Comparison of ENCODE assay signal across 1 cellular context in the genomic region with DNA sequence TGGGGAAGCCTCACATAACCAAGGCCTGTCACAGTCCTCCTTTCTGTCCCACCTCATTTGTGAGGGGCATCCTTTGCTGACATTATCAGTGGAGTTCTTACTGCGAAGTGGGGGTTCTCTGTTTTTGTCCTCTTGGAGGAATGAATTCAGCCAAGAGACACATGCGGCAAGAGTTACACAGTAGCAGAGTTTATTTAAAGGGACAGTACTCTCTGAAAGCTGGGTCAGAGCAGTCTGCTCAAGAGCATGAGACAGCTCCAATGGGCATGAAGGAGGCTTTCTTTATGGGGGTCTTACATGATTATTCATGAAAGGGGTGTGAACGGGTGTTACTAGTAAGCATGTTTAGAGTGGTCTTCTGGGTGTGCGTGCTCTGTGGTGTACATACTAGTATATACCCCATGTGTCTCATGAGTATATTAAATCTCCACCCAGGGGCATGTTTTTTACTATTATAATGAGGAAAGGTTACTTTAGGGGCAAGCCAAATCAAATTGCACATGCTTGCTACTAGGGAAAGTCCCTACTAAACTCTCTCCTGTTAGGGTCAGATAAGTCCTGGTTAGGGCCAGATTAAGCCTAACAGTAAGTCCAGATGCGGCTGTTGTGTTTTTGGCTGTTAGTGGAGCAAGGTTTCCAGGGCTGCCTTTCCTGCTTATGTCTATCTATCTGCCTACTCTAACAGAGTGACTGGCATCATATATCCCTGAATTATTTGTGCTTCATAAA.
TF ChIP-seq lines count a peak whose summit lies in the region.

No MANE protein-coding gene starts in this region.

TF ChIP-seq in K562, 482 proteins besides CTCF, POLR2A, EP300 and RAD21 (continued from another document and continues in another):
- TF ChIP-seq, protein P1, sequence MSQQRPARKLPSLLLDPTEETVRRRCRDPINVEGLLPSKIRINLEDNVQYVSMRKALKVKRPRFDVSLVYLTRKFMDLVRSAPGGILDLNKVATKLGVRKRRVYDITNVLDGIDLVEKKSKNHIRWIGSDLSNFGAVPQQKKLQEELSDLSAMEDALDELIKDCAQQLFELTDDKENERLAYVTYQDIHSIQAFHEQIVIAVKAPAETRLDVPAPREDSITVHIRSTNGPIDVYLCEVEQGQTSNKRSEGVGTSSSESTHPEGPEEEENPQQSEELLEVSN (IDR thresholded peaks at IDR 0.05; ENCODE audit: borderline replicate concordance in 1 of 2, extremely low read depth in 1 of 2, insufficient read depth in 1 of 2, insufficient read length in 1 of 2, low read depth in 1 of 2, low read length in 1 of 2, poor library complexity in 1 of 2, severe bottlenecking in 1 of 2) = no peak
- TF ChIP-seq, protein P2, sequence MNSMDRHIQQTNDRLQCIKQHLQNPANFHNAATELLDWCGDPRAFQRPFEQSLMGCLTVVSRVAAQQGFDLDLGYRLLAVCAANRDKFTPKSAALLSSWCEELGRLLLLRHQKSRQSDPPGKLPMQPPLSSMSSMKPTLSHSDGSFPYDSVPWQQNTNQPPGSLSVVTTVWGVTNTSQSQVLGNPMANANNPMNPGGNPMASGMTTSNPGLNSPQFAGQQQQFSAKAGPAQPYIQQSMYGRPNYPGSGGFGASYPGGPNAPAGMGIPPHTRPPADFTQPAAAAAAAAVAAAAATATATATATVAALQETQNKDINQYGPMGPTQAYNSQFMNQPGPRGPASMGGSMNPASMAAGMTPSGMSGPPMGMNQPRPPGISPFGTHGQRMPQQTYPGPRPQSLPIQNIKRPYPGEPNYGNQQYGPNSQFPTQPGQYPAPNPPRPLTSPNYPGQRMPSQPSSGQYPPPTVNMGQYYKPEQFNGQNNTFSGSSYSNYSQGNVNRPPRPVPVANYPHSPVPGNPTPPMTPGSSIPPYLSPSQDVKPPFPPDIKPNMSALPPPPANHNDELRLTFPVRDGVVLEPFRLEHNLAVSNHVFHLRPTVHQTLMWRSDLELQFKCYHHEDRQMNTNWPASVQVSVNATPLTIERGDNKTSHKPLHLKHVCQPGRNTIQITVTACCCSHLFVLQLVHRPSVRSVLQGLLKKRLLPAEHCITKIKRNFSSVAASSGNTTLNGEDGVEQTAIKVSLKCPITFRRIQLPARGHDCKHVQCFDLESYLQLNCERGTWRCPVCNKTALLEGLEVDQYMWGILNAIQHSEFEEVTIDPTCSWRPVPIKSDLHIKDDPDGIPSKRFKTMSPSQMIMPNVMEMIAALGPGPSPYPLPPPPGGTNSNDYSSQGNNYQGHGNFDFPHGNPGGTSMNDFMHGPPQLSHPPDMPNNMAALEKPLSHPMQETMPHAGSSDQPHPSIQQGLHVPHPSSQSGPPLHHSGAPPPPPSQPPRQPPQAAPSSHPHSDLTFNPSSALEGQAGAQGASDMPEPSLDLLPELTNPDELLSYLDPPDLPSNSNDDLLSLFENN (IDR thresholded peaks at IDR 0.05; ENCODE audit: low read depth in 2 of 2, low read length in 2 of 2) = peak in 1 of 2 experiments; percentile 94; a peak in 2 of 4 replicates
- TF ChIP-seq ZNF551 (CRISPR knock-in tag; IDR thresholded peaks at IDR 0.05) (no peak), BACH1 (tag; IDR thresholded peaks at IDR 0.05) (no peak), EWSR1 (IDR thresholded peaks at IDR 0.05; ENCODE audit: borderline replicate concordance, low read depth, partially characterized antibody) (no peak), RBM14 (IDR thresholded peaks at IDR 0.05; ENCODE audit: borderline replicate concordance, insufficient read depth, low read depth, low read length) (no peak), ERF (CRISPR knock-in tag; IDR thresholded peaks at IDR 0.05) (no peak), MAZ (CRISPR knock-in tag; conservative IDR thresholded peaks at IDR 0.05 in 1 of 2, IDR thresholded peaks at IDR 0.05 in 1 of 2) (no peak), DIDO1 (tag; IDR thresholded peaks at IDR 0.05; ENCODE audit: low read depth) (no peak), TBP (optimal IDR thresholded peaks at IDR 0.05; ENCODE audit: low read depth, low read length) (no peak), STAT5A (IDR thresholded peaks at IDR 0.05; ENCODE audit: borderline replicate concordance, low read length) (peak; percentile 99), GTF2A2 (tag; IDR thresholded peaks at IDR 0.05) (no peak), ZNF764 (CRISPR knock-in tag; IDR thresholded peaks at IDR 0.05; ENCODE audit: low read depth) (no peak), KLF6 (CRISPR knock-in tag; IDR thresholded peaks at IDR 0.05; ENCODE audit: borderline replicate concordance) (no peak), CREBBP (IDR thresholded peaks at IDR 0.05; ENCODE audit: low read depth, low read length) (no peak), HMG20B (CRISPR knock-in tag; IDR thresholded peaks at IDR 0.05) (no peak), NCOA1 (IDR thresholded peaks at IDR 0.05; ENCODE audit: low read depth) (peak; percentile 90; the same call in 1 of the 2 replicates), ZNF121 (CRISPR knock-in tag; conservative IDR thresholded peaks at IDR 0.05) (no peak), MIER1 (IDR thresholded peaks at IDR 0.05; ENCODE audit: low read depth) (no peak), NRF1 (conservative IDR thresholded peaks at IDR 0.05 in 1 of 2, IDR thresholded peaks at IDR 0.05 in 1 of 2) (no peak), ZNF184 (CRISPR knock-in tag; IDR thresholded peaks at IDR 0.05) (no peak), BRF1 (IDR thresholded peaks at IDR 0.05; ENCODE audit: borderline replicate concordance, extremely low read depth, insufficient read length) (no peak), POLR2B (IDR thresholded peaks at IDR 0.05; ENCODE audit: low read depth, partially characterized antibody) (no peak), HMGN3 (IDR thresholded peaks at IDR 0.05; ENCODE audit: borderline replicate concordance, extremely low read depth, insufficient read length, low read depth, low read length) (peak; percentile 53), MYBL2 (IDR thresholded peaks at IDR 0.05; ENCODE audit: low read depth) (no peak), MYBL2 (CRISPR knock-in tag; IDR thresholded peaks at IDR 0.05; ENCODE audit: borderline replicate concordance) (no peak), ZNF311 (CRISPR knock-in tag; IDR thresholded peaks at IDR 0.05) (no peak), DACH1 (IDR thresholded peaks at IDR 0.05; ENCODE audit: partially characterized antibody) (no peak), ARID2 (IDR thresholded peaks at IDR 0.05) (no peak), CBFA2T2 (conservative IDR thresholded peaks at IDR 0.05) (peak; percentile 98), SAP30 (IDR thresholded peaks at IDR 0.05; ENCODE audit: borderline replicate concordance, insufficient read depth, low read depth, low read length, poor library complexity, severe bottlenecking) (no peak), BRD9 (IDR thresholded peaks at IDR 0.05; ENCODE audit: low read depth, partially characterized antibody) (no peak), SMAD3 (CRISPR knock-in tag; conservative IDR thresholded peaks at IDR 0.05) (no peak), HDGF (IDR thresholded peaks at IDR 0.05) (no peak), THRAP3 (IDR thresholded peaks at IDR 0.05; ENCODE audit: borderline replicate concordance) (no peak), ZNF3 (CRISPR knock-in tag; IDR thresholded peaks at IDR 0.05) (no peak)
- TF ChIP-seq, protein P3, sequence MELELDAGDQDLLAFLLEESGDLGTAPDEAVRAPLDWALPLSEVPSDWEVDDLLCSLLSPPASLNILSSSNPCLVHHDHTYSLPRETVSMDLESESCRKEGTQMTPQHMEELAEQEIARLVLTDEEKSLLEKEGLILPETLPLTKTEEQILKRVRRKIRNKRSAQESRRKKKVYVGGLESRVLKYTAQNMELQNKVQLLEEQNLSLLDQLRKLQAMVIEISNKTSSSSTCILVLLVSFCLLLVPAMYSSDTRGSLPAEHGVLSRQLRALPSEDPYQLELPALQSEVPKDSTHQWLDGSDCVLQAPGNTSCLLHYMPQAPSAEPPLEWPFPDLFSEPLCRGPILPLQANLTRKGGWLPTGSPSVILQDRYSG (tag; conservative IDR thresholded peaks at IDR 0.05; ENCODE audit: low read depth) = no peak
- TF ChIP-seq, protein P4, sequence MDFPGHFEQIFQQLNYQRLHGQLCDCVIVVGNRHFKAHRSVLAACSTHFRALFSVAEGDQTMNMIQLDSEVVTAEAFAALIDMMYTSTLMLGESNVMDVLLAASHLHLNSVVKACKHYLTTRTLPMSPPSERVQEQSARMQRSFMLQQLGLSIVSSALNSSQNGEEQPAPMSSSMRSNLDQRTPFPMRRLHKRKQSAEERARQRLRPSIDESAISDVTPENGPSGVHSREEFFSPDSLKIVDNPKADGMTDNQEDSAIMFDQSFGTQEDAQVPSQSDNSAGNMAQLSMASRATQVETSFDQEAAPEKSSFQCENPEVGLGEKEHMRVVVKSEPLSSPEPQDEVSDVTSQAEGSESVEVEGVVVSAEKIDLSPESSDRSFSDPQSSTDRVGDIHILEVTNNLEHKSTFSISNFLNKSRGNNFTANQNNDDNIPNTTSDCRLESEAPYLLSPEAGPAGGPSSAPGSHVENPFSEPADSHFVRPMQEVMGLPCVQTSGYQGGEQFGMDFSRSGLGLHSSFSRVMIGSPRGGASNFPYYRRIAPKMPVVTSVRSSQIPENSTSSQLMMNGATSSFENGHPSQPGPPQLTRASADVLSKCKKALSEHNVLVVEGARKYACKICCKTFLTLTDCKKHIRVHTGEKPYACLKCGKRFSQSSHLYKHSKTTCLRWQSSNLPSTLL (IDR thresholded peaks at IDR 0.05) = no peak
- TF ChIP-seq, protein P5, sequence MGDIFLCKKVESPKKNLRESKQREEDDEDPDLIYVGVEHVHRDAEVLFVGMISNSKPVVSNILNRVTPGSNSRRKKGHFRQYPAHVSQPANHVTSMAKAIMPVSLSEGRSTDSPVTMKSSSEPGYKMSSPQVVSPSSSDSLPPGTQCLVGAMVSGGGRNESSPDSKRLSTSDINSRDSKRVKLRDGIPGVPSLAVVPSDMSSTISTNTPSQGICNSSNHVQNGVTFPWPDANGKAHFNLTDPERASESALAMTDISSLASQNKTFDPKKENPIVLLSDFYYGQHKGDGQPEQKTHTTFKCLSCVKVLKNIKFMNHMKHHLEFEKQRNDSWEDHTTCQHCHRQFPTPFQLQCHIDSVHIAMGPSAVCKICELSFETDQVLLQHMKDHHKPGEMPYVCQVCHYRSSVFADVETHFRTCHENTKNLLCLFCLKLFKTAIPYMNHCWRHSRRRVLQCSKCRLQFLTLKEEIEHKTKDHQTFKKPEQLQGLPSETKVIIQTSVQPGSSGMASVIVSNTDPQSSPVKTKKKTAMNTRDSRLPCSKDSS (IDR thresholded peaks at IDR 0.05; ENCODE audit: low read depth, partially characterized antibody) = no peak
- TF ChIP-seq, protein P6, sequence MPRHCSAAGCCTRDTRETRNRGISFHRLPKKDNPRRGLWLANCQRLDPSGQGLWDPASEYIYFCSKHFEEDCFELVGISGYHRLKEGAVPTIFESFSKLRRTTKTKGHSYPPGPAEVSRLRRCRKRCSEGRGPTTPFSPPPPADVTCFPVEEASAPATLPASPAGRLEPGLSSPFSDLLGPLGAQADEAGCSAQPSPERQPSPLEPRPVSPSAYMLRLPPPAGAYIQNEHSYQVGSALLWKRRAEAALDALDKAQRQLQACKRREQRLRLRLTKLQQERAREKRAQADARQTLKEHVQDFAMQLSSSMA (CRISPR knock-in tag; IDR thresholded peaks at IDR 0.05) = no peak
- TF ChIP-seq, protein P7, sequence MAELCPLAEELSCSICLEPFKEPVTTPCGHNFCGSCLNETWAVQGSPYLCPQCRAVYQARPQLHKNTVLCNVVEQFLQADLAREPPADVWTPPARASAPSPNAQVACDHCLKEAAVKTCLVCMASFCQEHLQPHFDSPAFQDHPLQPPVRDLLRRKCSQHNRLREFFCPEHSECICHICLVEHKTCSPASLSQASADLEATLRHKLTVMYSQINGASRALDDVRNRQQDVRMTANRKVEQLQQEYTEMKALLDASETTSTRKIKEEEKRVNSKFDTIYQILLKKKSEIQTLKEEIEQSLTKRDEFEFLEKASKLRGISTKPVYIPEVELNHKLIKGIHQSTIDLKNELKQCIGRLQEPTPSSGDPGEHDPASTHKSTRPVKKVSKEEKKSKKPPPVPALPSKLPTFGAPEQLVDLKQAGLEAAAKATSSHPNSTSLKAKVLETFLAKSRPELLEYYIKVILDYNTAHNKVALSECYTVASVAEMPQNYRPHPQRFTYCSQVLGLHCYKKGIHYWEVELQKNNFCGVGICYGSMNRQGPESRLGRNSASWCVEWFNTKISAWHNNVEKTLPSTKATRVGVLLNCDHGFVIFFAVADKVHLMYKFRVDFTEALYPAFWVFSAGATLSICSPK (IDR thresholded peaks at IDR 0.05; ENCODE audit: borderline replicate concordance) = no peak
- TF ChIP-seq, protein P8, sequence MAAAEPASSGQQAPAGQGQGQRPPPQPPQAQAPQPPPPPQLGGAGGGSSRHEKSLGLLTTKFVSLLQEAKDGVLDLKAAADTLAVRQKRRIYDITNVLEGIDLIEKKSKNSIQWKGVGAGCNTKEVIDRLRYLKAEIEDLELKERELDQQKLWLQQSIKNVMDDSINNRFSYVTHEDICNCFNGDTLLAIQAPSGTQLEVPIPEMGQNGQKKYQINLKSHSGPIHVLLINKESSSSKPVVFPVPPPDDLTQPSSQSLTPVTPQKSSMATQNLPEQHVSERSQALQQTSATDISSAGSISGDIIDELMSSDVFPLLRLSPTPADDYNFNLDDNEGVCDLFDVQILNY (CRISPR knock-in tag; IDR thresholded peaks at IDR 0.05) = no peak
- TF ChIP-seq, protein P9, sequence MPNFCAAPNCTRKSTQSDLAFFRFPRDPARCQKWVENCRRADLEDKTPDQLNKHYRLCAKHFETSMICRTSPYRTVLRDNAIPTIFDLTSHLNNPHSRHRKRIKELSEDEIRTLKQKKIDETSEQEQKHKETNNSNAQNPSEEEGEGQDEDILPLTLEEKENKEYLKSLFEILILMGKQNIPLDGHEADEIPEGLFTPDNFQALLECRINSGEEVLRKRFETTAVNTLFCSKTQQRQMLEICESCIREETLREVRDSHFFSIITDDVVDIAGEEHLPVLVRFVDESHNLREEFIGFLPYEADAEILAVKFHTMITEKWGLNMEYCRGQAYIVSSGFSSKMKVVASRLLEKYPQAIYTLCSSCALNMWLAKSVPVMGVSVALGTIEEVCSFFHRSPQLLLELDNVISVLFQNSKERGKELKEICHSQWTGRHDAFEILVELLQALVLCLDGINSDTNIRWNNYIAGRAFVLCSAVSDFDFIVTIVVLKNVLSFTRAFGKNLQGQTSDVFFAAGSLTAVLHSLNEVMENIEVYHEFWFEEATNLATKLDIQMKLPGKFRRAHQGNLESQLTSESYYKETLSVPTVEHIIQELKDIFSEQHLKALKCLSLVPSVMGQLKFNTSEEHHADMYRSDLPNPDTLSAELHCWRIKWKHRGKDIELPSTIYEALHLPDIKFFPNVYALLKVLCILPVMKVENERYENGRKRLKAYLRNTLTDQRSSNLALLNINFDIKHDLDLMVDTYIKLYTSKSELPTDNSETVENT (CRISPR knock-in tag; IDR thresholded peaks at IDR 0.05) = no peak
- TF ChIP-seq, protein P10, sequence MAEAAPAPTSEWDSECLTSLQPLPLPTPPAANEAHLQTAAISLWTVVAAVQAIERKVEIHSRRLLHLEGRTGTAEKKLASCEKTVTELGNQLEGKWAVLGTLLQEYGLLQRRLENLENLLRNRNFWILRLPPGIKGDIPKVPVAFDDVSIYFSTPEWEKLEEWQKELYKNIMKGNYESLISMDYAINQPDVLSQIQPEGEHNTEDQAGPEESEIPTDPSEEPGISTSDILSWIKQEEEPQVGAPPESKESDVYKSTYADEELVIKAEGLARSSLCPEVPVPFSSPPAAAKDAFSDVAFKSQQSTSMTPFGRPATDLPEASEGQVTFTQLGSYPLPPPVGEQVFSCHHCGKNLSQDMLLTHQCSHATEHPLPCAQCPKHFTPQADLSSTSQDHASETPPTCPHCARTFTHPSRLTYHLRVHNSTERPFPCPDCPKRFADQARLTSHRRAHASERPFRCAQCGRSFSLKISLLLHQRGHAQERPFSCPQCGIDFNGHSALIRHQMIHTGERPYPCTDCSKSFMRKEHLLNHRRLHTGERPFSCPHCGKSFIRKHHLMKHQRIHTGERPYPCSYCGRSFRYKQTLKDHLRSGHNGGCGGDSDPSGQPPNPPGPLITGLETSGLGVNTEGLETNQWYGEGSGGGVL (CRISPR knock-in tag; IDR thresholded peaks at IDR 0.05) = no peak
